ENCODE assay signal across 1 cellular context in the genomic region with DNA sequence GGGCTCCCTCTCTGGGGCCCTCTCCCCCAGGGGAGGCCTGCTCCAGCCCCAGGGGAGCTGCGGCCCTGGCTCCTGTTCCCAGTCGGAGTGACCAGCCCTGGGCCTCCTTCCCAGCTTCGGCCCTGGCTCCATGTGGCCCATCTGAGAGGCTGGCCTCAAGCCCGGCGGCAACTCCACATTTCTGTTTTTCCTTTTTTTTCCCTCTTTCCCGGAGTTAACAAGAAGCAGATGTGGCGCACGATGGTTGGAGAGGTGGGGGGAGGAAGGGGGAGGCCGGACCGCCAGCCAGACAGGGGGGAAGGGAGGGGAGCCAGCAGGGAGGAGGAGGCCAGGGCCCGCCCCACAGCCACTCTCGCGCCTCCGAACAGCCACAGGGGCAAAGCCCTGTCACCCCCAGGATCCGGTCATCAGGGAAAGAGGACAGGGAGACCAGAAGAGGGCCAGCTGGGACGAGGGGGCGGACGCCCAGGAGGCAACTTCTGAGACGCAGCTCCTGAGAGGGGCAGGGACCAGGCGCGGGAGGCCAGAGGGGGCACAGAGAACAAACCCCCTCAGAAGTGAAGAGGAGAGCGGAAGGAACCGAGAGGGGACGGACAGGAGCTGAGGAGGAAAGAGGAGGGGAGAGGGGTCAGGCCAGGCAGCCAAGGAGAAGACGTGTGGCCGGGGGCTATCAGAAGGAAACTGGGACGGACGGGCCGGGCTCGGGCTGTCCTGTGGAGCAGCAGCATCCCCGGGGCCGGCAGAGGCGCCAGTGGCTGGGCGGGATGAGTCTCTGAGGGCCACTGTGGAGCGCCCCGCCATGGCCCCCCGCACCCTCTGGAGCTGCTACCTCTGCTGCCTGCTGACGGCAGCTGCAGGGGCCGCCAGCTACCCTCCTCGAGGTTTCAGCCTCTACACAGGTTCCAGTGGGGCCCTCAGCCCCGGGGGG.
TF ChIP-seq lines count a peak whose summit lies in the region.

A gene (plus strand): TSS at position 349 of the 928 bp plus-strand sequence. CDS start 451 bp downstream, at position 800.

TF ChIP-seq in SK-N-SH, 30 proteins besides CTCF, POLR2A, EP300 and RAD21 (continued from another document):
- TF ChIP-seq, protein P1, sequence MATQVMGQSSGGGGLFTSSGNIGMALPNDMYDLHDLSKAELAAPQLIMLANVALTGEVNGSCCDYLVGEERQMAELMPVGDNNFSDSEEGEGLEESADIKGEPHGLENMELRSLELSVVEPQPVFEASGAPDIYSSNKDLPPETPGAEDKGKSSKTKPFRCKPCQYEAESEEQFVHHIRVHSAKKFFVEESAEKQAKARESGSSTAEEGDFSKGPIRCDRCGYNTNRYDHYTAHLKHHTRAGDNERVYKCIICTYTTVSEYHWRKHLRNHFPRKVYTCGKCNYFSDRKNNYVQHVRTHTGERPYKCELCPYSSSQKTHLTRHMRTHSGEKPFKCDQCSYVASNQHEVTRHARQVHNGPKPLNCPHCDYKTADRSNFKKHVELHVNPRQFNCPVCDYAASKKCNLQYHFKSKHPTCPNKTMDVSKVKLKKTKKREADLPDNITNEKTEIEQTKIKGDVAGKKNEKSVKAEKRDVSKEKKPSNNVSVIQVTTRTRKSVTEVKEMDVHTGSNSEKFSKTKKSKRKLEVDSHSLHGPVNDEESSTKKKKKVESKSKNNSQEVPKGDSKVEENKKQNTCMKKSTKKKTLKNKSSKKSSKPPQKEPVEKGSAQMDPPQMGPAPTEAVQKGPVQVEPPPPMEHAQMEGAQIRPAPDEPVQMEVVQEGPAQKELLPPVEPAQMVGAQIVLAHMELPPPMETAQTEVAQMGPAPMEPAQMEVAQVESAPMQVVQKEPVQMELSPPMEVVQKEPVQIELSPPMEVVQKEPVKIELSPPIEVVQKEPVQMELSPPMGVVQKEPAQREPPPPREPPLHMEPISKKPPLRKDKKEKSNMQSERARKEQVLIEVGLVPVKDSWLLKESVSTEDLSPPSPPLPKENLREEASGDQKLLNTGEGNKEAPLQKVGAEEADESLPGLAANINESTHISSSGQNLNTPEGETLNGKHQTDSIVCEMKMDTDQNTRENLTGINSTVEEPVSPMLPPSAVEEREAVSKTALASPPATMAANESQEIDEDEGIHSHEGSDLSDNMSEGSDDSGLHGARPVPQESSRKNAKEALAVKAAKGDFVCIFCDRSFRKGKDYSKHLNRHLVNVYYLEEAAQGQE (IDR thresholded peaks at IDR 0.05; ENCODE audit: low read depth, low read length): 0 out of 2 replicates have a peak, but pooled peaks have one; percentile 66
- TF ChIP-seq MEF2A (IDR thresholded peaks at IDR 0.05; ENCODE audit: borderline replicate concordance, low read depth) (no peak), EZH2phosphoT487 (IDR thresholded peaks at IDR 0.05; ENCODE audit: borderline replicate concordance, low read depth) (no peak), ELF1 (IDR thresholded peaks at IDR 0.05) (peak; percentile 42; the same call in 1 of the 2 replicates), NRF1 (IDR thresholded peaks at IDR 0.05; ENCODE audit: low read depth, low read length) (no peak), CHD2 (IDR thresholded peaks at IDR 0.05; ENCODE audit: low read length, partially characterized antibody) (peak; percentile 96), FOXM1 (IDR thresholded peaks at IDR 0.05; ENCODE audit: low read depth) (no peak; the same call in 1 of the 2 replicates)
- TF ChIP-seq, protein P2, sequence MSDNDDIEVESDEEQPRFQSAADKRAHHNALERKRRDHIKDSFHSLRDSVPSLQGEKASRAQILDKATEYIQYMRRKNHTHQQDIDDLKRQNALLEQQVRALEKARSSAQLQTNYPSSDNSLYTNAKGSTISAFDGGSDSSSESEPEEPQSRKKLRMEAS (IDR thresholded peaks at IDR 0.05; ENCODE audit: low read depth): peak; percentile 99
- TF ChIP-seq, protein P3, sequence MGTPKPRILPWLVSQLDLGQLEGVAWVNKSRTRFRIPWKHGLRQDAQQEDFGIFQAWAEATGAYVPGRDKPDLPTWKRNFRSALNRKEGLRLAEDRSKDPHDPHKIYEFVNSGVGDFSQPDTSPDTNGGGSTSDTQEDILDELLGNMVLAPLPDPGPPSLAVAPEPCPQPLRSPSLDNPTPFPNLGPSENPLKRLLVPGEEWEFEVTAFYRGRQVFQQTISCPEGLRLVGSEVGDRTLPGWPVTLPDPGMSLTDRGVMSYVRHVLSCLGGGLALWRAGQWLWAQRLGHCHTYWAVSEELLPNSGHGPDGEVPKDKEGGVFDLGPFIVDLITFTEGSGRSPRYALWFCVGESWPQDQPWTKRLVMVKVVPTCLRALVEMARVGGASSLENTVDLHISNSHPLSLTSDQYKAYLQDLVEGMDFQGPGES (IDR thresholded peaks at IDR 0.05; ENCODE audit: low read depth, low read length): no peak
- TF ChIP-seq, protein P4, sequence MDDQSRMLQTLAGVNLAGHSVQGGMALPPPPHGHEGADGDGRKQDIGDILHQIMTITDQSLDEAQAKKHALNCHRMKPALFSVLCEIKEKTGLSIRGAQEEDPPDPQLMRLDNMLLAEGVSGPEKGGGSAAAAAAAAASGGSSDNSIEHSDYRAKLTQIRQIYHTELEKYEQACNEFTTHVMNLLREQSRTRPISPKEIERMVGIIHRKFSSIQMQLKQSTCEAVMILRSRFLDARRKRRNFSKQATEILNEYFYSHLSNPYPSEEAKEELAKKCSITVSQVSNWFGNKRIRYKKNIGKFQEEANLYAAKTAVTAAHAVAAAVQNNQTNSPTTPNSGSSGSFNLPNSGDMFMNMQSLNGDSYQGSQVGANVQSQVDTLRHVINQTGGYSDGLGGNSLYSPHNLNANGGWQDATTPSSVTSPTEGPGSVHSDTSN (IDR thresholded peaks at IDR 0.05): peak; percentile 56
- TF ChIP-seq, protein P5, sequence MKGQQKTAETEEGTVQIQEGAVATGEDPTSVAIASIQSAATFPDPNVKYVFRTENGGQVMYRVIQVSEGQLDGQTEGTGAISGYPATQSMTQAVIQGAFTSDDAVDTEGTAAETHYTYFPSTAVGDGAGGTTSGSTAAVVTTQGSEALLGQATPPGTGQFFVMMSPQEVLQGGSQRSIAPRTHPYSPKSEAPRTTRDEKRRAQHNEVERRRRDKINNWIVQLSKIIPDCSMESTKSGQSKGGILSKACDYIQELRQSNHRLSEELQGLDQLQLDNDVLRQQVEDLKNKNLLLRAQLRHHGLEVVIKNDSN (IDR thresholded peaks at IDR 0.05; ENCODE audit: borderline replicate concordance, low read depth): 0 out of 2 replicates have a peak, but pooled peaks have one; percentile 64
TF ChIP-seq in SK-N-SH: peak in this region for 17.
